In the genomic region with DNA sequence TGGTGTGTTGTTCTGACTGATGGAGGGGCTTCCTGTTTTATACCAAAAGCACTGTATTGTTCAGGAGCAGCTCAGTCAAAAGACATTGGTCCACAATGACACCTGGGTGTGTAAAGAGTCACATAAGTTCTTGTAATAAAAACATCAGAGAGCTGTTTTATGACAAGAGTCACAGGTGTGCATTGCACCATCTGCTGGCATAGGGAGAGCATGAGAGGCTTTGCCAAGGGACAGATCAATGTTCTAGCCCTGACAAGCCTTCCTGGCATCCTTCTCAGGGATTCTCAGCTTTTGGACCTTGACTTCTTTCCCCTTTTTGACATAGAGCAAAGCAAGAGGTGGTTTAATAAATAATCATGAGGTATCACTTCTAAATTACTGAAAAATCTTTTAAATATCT, we compare ENCODE assay signal across 10 cellular contexts. TPM values are rescaled to one million over a fixed set of nuclear protein-coding genes. Genes with fewer than 3 reads are reported as not detected.
DNase-seq lines count a peak whose midpoint lies in the region; ATAC-seq, FAIRE-seq and TF ChIP-seq lines count a peak whose summit lies in the region.
"Had no signal": no experiment of that assay in that cellular context is flagged by ENCODE, and none has a peak within 500 bp of the region (broad histone marks: within the 10 kb centered on the region; RNA-seq: fewer than 3 reads in every experiment).

No MANE protein-coding gene starts in this region.

- H3K4me1 ChIP-seq in BE2C: no peaks in the 10 kb centered on the region; the same call in 1 of the 2 replicates
- H3K4me1 ChIP-seq in GM23338 (ENCODE audit: insufficient read depth): peaks cover 1% of the 10 kb centered on the region; the same call in 1 of the 2 replicates
- no peaks in the 10 kb centered on the region for H3K4me1 ChIP-seq in Peyer's patch

- H3K27ac Mint-ChIP-seq in GM23338: no peak overlapping the region
- H3K27ac Mint-ChIP-seq: naive thymus-derived CD4-positive, alpha-beta T cell had no signal

- H4K20me1 ChIP-seq in GM23338 (replicated peaks; ENCODE audit: insufficient read depth): no peaks in the 10 kb centered on the region

- no peak for TF ChIP-seq POLR2A in Peyer's patch (IDR thresholded peaks at IDR 0.05)

- H3K9me3 Mint-ChIP-seq in GM23338: no peaks in the 10 kb centered on the region

- no peak for DNase-seq in BE2C
- peak; percentile 26 for DNase-seq in GM23338 (ENCODE audit: low spot score)
- no peak for DNase-seq in Peyer's patch
- DNase-seq in stimulated activated CD4-positive, alpha-beta T cell treated with anti-CD3 and anti-CD28 coated beads, Interleukin-4, amount 100 ng/mL, for 1 hour: no peak
- no peak for DNase-seq in NCI-H2227 treated with DMSO at 0.1 percent for 48 hours (lab: John Stamatoyannopoulos, UW)
- DNase-seq: NCI-H1694 had no signal

- TF ChIP-seq CTCF in BE2C (IDR thresholded peaks at IDR 0.05; ENCODE audit: low read depth, low read length) (peak; percentile 18; the same call in 1 of the 2 replicates), GM23338 (conservative IDR thresholded peaks at IDR 0.05; ENCODE audit: low read depth in 2 of 2) (peak; percentile 40 to 63), Peyer's patch (IDR thresholded peaks at IDR 0.05) (peak in 4 of 6 experiments; percentile 9 to 40 (median 30))

- H3K9me3 ChIP-seq in BE2C: no peaks in the 10 kb centered on the region
- no peaks in the 10 kb centered on the region for H3K9me3 ChIP-seq in Peyer's patch

- no peak overlapping the region for H3K4me2 ChIP-seq in GM23338

- no peaks in the 10 kb centered on the region for H3K9me2 ChIP-seq in GM23338 (ENCODE audit: insufficient read depth)

- H3K36me3 ChIP-seq in BE2C (no peaks in the 10 kb centered on the region), GM23338 (ENCODE audit: insufficient read depth) (no peaks in the 10 kb centered on the region), Peyer's patch (no peaks in the 10 kb centered on the region)

- H3K4me1 Mint-ChIP-seq in GM23338: peaks cover 11% of the 10 kb centered on the region; the same call in 2 of the 3 replicates
- H3K4me1 Mint-ChIP-seq: naive thymus-derived CD4-positive, alpha-beta T cell had no signal

- no peaks in the 10 kb centered on the region for H3K27me3 Mint-ChIP-seq in GM23338 (ENCODE audit: insufficient read depth, low read depth, poor library complexity)

- H3K4me3 ChIP-seq in BE2C (ENCODE audit: low read depth, low read length) (no peak overlapping the region), GM23338 (no peak overlapping the region), Peyer's patch (no peak overlapping the region)

- no peaks in the 10 kb centered on the region for H3K79me2 ChIP-seq in GM23338 (replicated peaks; ENCODE audit: insufficient read depth)

- no peak overlapping the region for H2AFZ ChIP-seq in GM23338

- H3K36me3 Mint-ChIP-seq in GM23338 (ENCODE audit: low read depth): no peaks in the 10 kb centered on the region
- H3K36me3 Mint-ChIP-seq: naive thymus-derived CD4-positive, alpha-beta T cell had no signal

- H3K27me3 ChIP-seq in BE2C (no peaks in the 10 kb centered on the region), GM23338 (ENCODE audit: insufficient read depth) (no peaks in the 10 kb centered on the region), Peyer's patch (no peaks in the 10 kb centered on the region)

- H3K27ac ChIP-seq in GM23338 (ENCODE audit: low read depth) (no peak overlapping the region), Peyer's patch (no peak overlapping the region)

- ATAC-seq in GM23338 (peak; percentile 44), HG03354 (IDR thresholded peaks at IDR 0.05; ENCODE audit: poor library complexity, severe bottlenecking, unreplicated experiment) (no peak), HG02840 (IDR thresholded peaks at IDR 0.05; ENCODE audit: low FRiP score, unreplicated experiment) (no peak)
- ATAC-seq: naive thymus-derived CD4-positive, alpha-beta T cell had no signal

- H3F3A ChIP-seq in GM23338 (replicated peaks; ENCODE audit: low read depth): no peaks in the 10 kb centered on the region

- peak; percentile 69 for FAIRE-seq in islet of Langerhans (lab: Jason Lieb, UNC)

- H3K4me3 Mint-ChIP-seq in GM23338: no peak overlapping the region
- H3K4me3 Mint-ChIP-seq: naive thymus-derived CD4-positive, alpha-beta T cell had no signal

TF ChIP-seq in GM23338, 12 proteins besides CTCF, POLR2A, EP300 and RAD21 (continues in another document):
- TF ChIP-seq EZH2 (IDR thresholded peaks at IDR 0.05; ENCODE audit: low read depth, unreplicated experiment): no peak
- no peak for TF ChIP-seq ZNF114 (CRISPR knock-in tag; IDR thresholded peaks at IDR 0.05)
- no peak for TF ChIP-seq CREB1 (CRISPR knock-in tag; IDR thresholded peaks at IDR 0.05; ENCODE audit: low read depth)
- TF ChIP-seq, protein P1, sequence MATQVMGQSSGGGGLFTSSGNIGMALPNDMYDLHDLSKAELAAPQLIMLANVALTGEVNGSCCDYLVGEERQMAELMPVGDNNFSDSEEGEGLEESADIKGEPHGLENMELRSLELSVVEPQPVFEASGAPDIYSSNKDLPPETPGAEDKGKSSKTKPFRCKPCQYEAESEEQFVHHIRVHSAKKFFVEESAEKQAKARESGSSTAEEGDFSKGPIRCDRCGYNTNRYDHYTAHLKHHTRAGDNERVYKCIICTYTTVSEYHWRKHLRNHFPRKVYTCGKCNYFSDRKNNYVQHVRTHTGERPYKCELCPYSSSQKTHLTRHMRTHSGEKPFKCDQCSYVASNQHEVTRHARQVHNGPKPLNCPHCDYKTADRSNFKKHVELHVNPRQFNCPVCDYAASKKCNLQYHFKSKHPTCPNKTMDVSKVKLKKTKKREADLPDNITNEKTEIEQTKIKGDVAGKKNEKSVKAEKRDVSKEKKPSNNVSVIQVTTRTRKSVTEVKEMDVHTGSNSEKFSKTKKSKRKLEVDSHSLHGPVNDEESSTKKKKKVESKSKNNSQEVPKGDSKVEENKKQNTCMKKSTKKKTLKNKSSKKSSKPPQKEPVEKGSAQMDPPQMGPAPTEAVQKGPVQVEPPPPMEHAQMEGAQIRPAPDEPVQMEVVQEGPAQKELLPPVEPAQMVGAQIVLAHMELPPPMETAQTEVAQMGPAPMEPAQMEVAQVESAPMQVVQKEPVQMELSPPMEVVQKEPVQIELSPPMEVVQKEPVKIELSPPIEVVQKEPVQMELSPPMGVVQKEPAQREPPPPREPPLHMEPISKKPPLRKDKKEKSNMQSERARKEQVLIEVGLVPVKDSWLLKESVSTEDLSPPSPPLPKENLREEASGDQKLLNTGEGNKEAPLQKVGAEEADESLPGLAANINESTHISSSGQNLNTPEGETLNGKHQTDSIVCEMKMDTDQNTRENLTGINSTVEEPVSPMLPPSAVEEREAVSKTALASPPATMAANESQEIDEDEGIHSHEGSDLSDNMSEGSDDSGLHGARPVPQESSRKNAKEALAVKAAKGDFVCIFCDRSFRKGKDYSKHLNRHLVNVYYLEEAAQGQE (IDR thresholded peaks at IDR 0.05; ENCODE audit: unreplicated experiment): no peak
- TF ChIP-seq ZNF331 (CRISPR knock-in tag; IDR thresholded peaks at IDR 0.05; ENCODE audit: low read depth): no peak
- no peak for TF ChIP-seq JUNB (IDR thresholded peaks at IDR 0.05; ENCODE audit: unreplicated experiment)
- TF ChIP-seq NANOG (IDR thresholded peaks at IDR 0.05; ENCODE audit: borderline replicate concordance): no peak

RNA-seq across cellular contexts. Expression of a gene that starts 20.5 kb away (rescaled TPM):
- not detected for polyA plus RNA-seq in BE2C (2012; ENCODE audit: insufficient read depth, insufficient read length, low read depth)
- total RNA-seq in GM23338 (2014; rRNA removed; shearing (Covaris generic)): not detected in 2 replicates
- polyA plus RNA-seq in GM23338 (2016; fragmentation: Nextera tagmentation; extraction: Ambion mirVana): not detected in 2 replicates
- under 1 TPM in 1 of 4 donors, not detected in 3; 0.27 TPM for total RNA-seq in Peyer's patch
- total RNA-seq: naive thymus-derived CD4-positive, alpha-beta T cell had no signal
- polyA plus RNA-seq: naive thymus-derived CD4-positive, alpha-beta T cell had no signal
